Comparison of ENCODE assay signal across 8 cellular contexts in the genomic region with DNA sequence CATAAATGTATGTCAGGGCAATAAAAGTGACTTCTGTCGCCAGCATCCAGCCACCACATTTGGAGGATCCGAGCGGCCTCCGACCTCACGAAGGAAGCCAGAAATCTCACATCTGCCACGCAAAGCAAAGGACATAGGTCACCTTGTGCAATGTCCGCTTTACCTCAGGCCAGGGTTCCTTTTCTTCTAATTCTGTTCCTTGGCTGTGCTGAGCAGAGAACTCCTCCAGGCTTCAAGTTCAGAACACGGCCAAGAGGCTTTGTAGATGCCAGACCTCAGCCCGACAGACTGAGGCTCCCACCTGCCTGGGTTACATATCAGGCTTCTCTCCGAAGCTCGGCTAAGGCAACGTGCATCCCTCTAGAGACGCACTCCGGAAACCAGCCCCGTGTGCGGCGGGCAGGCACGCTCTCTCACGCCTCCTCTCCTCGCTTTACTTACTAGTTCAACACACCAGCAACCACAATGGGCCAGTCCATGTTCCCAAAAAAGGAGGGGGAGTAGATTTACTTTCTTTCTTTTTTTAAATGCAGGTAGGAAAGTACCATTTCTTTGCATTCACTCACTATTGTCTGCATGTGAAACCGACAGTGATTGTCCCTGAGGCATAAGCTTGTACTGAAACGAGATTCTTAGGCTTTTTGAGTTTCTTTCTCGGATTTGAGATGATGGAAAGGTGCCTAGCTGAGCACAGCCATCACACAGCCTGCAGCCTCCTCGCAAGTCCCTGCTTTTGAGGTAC.
DNase-seq lines count a peak whose midpoint lies in the region; ATAC-seq, FAIRE-seq and TF ChIP-seq lines count a peak whose summit lies in the region.

No MANE protein-coding gene starts in this region.

- ATAC-seq in A549: peak; percentile 99
- peak; percentile 95 for ATAC-seq in GM18870 (IDR thresholded peaks at IDR 0.05; ENCODE audit: unreplicated experiment)
- ATAC-seq in HG03103 (IDR thresholded peaks at IDR 0.05; ENCODE audit: low read depth, unreplicated experiment): peak; percentile 94

- TF ChIP-seq EP300 in A549 (IDR thresholded peaks at IDR 0.05): no peak

- no peaks in the 10 kb centered on the region for H3K9me3 ChIP-seq in A549

- no peak for TF ChIP-seq CTCF in A549 (IDR thresholded peaks at IDR 0.05)

- POLR2A ChIA-PET in A549 (lab: Yijun Ruan, JAX): interaction anchor here (1.0 to 1.6 kb wide), 3 partner anchors 8 to 222 kb away, joined by 3 to 6 read pairs (median 6); no protein-coding TSS in a partner anchor

- peak; percentile 91 to 96 for DNase-seq in A549 (ENCODE audit: low read depth in 1 of 2, low spot score in 1 of 2)
- peak; percentile 53 to 70 for DNase-seq in NCI-H446 (lab: John Stamatoyannopoulos, UW)
- DNase-seq in activated CD4-positive, alpha-beta T cell treated with anti-CD3 and anti-CD28 coated beads, Interleukin-2, amount 50 U/mL, for 4 hours: peak; percentile 85 to 86
- DNase-seq in ecto neural progenitor cell (ENCODE audit: low spot score): peak; percentile 85
- DNase-seq in medulla oblongata (ENCODE audit: extremely low spot score): peak; percentile 36
- peak; percentile 68 for DNase-seq in stimulated activated CD8-positive, alpha-beta memory T cell treated with anti-CD3 and anti-CD28 coated beads, Interleukin-12 subunit alpha, Interleukin-12 subunit beta, amount 100 ng/mL, for 24 hours (ENCODE audit: extremely low read depth)

- H3K4me2 ChIP-seq in A549: peak overlapping the region; percentile 93

- peak overlapping the region; percentile 48 for H3K4me3 ChIP-seq in A549

- peak; percentile 80 for TF ChIP-seq POLR2A in A549 (IDR thresholded peaks at IDR 0.05; ENCODE audit: low read length)

- H3K4me1 ChIP-seq in A549: peaks cover 39% of the 10 kb centered on the region

- peak overlapping the region; percentile 83 to 87 for H3K27ac ChIP-seq in A549

- FAIRE-seq in A549 (lab: Jason Lieb, UNC): peak; percentile 80

- 0 out of 5 replicates have a peak, but pooled peaks of 1 of the 2 experiments have one; percentile 13 for TF ChIP-seq RAD21 in A549 (conservative IDR thresholded peaks at IDR 0.05 in 1 of 2, IDR thresholded peaks at IDR 0.05 in 1 of 2)

- CTCF ChIA-PET in A549 (lab: Yijun Ruan, JAX): interaction anchor here (0.6 to 4.6 kb wide), 12 partner anchors 8 to 295 kb away, joined by 3 to 33 read pairs (median 4); partner anchors contain the start of gene FHIP2A

- WGBS in A549 (ENCODE audit: missing lambda C conversion rate): 2% methylated on average over 24 of the region's 24 CpGs

TF ChIP-seq in A549, 52 proteins besides CTCF, POLR2A, EP300 and RAD21 (continues in another document):
- TF ChIP-seq PHF8 (IDR thresholded peaks at IDR 0.05; ENCODE audit: borderline replicate concordance, low read depth) (no peak), FOXS1 (CRISPR knock-in tag; IDR thresholded peaks at IDR 0.05) (no peak), MAX (IDR thresholded peaks at IDR 0.05) (peak; percentile 96), TFCP2L1 (CRISPR knock-in tag; IDR thresholded peaks at IDR 0.05) (no peak), HES2 (IDR thresholded peaks at IDR 0.05) (no peak), SMC3 (IDR thresholded peaks at IDR 0.05) (0 out of 3 replicates have a peak, but pooled peaks have one; percentile 9), CEBPB (IDR thresholded peaks at IDR 0.05) (peak; percentile 65 to 81; a peak in 3 of 4 replicates), ATOH8 (CRISPR knock-in tag; IDR thresholded peaks at IDR 0.05; ENCODE audit: low read depth) (0 out of 2 replicates have a peak, but pooled peaks have one; percentile 14), BHLHE40 (IDR thresholded peaks at IDR 0.05; ENCODE audit: low read depth, low read length) (peak; percentile 40; the same call in 1 of the 2 replicates), RARB (CRISPR knock-in tag; IDR thresholded peaks at IDR 0.05) (no peak), KDM5A (IDR thresholded peaks at IDR 0.05) (no peak), HOXA7 (CRISPR knock-in tag; IDR thresholded peaks at IDR 0.05) (no peak), HDAC2 (IDR thresholded peaks at IDR 0.05) (no peak), ZFP36 (IDR thresholded peaks at IDR 0.05; ENCODE audit: borderline replicate concordance, partially characterized antibody) (no peak), ZC3H11A (IDR thresholded peaks at IDR 0.05) (no peak), MAZ (IDR thresholded peaks at IDR 0.05; ENCODE audit: borderline replicate concordance, low read depth, low read length) (no peak), MAFK (IDR thresholded peaks at IDR 0.05; ENCODE audit: partially characterized antibody) (no peak), REST (IDR thresholded peaks at IDR 0.05) (no peak), POLR2AphosphoS2 (conservative IDR thresholded peaks at IDR 0.05; ENCODE audit: low read length) (no peak), CBX8 (IDR thresholded peaks at IDR 0.05) (no peak), CHD4 (IDR thresholded peaks at IDR 0.05; ENCODE audit: borderline replicate concordance) (no peak), HOXB13 (CRISPR knock-in tag; IDR thresholded peaks at IDR 0.05; ENCODE audit: low read depth) (no peak), SREBF2 (IDR thresholded peaks at IDR 0.05) (no peak), FOSL2 (IDR thresholded peaks at IDR 0.05) (no peak), FOSL2 (CRISPR knock-in tag; IDR thresholded peaks at IDR 0.05) (no peak), FOSB (CRISPR knock-in tag; IDR thresholded peaks at IDR 0.05) (no peak), GATA3 (IDR thresholded peaks at IDR 0.05; ENCODE audit: borderline replicate concordance) (0 out of 2 replicates have a peak, but pooled peaks have one; percentile 32), JUNB (IDR thresholded peaks at IDR 0.05) (no peak), EHMT2 (IDR thresholded peaks at IDR 0.05; ENCODE audit: low read depth) (no peak), NPAS2 (CRISPR knock-in tag; IDR thresholded peaks at IDR 0.05; ENCODE audit: borderline replicate concordance) (no peak), HEYL (CRISPR knock-in tag; IDR thresholded peaks at IDR 0.05) (no peak), ZNF302 (CRISPR knock-in tag; IDR thresholded peaks at IDR 0.05) (no peak)
- TF ChIP-seq, protein P1, sequence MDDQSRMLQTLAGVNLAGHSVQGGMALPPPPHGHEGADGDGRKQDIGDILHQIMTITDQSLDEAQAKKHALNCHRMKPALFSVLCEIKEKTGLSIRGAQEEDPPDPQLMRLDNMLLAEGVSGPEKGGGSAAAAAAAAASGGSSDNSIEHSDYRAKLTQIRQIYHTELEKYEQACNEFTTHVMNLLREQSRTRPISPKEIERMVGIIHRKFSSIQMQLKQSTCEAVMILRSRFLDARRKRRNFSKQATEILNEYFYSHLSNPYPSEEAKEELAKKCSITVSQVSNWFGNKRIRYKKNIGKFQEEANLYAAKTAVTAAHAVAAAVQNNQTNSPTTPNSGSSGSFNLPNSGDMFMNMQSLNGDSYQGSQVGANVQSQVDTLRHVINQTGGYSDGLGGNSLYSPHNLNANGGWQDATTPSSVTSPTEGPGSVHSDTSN (IDR thresholded peaks at IDR 0.05): no peak
- TF ChIP-seq, protein P2, sequence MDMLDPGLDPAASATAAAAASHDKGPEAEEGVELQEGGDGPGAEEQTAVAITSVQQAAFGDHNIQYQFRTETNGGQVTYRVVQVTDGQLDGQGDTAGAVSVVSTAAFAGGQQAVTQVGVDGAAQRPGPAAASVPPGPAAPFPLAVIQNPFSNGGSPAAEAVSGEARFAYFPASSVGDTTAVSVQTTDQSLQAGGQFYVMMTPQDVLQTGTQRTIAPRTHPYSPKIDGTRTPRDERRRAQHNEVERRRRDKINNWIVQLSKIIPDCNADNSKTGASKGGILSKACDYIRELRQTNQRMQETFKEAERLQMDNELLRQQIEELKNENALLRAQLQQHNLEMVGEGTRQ (IDR thresholded peaks at IDR 0.05): no peak

Comparison
In these comparisons a context has a peak if more than half of its experiments do, and no peak if none do; other contexts are left out.
1. Peak in every context shown above with its lines: DNase-seq, ATAC-seq, H3K4me3 ChIP-seq and H3K27ac ChIP-seq.
2. DNase-seq: peak in every context shown above with its lines; median percentile 94 in A549; 86 in activated CD4-positive, alpha-beta T cell treated with anti-CD3 and anti-CD28 coated beads, Interleukin-2, amount 50 U/mL, for 4 hours; 85 in ecto neural progenitor cell; 68 in stimulated activated CD8-positive, alpha-beta memory T cell treated with anti-CD3 and anti-CD28 coated beads, Interleukin-12 subunit alpha, Interleukin-12 subunit beta, amount 100 ng/mL, for 24 hours; 62 in NCI-H446; 36 in medulla oblongata.